ENCODE assay signal across 11 cellular contexts in the genomic region with DNA sequence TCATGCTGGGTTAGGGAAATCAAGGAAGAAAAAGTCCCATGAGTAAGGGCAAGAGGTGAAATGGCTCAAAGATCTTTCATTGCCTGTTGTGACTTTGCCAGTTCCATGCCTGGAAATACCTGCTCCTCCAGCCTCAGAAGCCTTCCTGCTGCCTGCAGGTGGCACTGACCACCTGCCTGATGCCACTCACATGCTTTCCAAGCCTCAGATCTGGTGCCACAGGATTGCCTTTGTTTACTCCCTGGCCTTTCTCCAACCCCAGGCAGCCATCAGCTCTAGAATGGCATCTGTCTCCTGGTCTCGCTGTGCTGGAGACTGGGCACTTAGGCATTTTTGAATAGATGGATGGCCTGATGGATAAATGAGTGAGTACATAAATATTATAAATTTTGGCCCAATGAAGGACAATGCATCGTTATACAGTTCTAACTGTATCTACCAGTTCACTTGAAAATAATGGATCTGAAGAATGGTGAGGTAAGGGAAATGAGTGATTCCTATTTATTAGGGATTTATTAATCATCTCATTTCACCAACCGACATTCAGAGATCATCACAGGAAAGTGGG.
DNase-seq lines count a peak whose midpoint lies in the region; TF ChIP-seq lines count a peak whose summit lies in the region.
"Had no signal": no experiment of that assay in that cellular context is flagged by ENCODE, and none has a peak within 500 bp of the region (broad histone marks: within the 10 kb centered on the region; RNA-seq: fewer than 3 reads in every experiment).

No MANE protein-coding gene starts in this region.

- H3K36me3 ChIP-seq in endodermal cell (ENCODE audit: control insufficient read depth, insufficient read depth, low read length) (no peaks in the 10 kb centered on the region), prostate gland (no peaks in the 10 kb centered on the region)
- H3K36me3 ChIP-seq: SJCRH30 had no signal

- CTCF ChIA-PET in activated CD4-positive, alpha-beta memory T cell treated with anti-CD3 and anti-CD28 coated beads, Interleukin-2, amount 10 ng/mL, durations not matched to agents 7 days and 5 days (lab: Charles Lee): no interaction called here

- H3K27me3 Mint-ChIP-seq in endodermal cell (ENCODE audit: insufficient read depth): peaks cover 7% of the 10 kb centered on the region
- no peaks in the 10 kb centered on the region for H3K27me3 Mint-ChIP-seq in activated CD4-positive, alpha-beta memory T cell treated with anti-CD3 and anti-CD28 coated beads, Interleukin-2, amount 10 ng/mL, durations not matched to agents 7 days and 5 days
- no peaks in the 10 kb centered on the region for H3K27me3 Mint-ChIP-seq in activated naive CD8-positive, alpha-beta T cell treated with anti-CD3 and anti-CD28 coated beads for 36 hours

- TF ChIP-seq CTCF in GM12872 (IDR thresholded peaks at IDR 0.05; ENCODE audit: insufficient read depth, low read depth, low read length) (peak; percentile 43), endodermal cell (conservative IDR thresholded peaks at IDR 0.05) (peak; percentile 75), prostate gland (IDR thresholded peaks at IDR 0.05) (peak in 3 of 4 experiments; percentile 74 to 78 (median 76))

- H3K4me3 ChIP-seq in endodermal cell (ENCODE audit: low read length) (no peak overlapping the region), prostate gland (no peak overlapping the region)
- H3K4me3 ChIP-seq: SJCRH30 had no signal

- peak; percentile 87 for DNase-seq in NCI-H2171 treated with DMSO at 0.1 percent for 48 hours (lab: John Stamatoyannopoulos, UW)
- peak; percentile 63 for DNase-seq in endodermal cell
- peak; percentile 77 for DNase-seq in prostate gland (ENCODE audit: low spot score)
- no peak for DNase-seq in stimulated activated CD4-positive, alpha-beta T cell treated with anti-CD3 and anti-CD28 coated beads, Interleukin-15, amount 100 ng/mL, for 24 hours
- DNase-seq in stimulated activated CD4-positive, alpha-beta T cell treated with anti-CD3 and anti-CD28 coated beads, Interleukin-2, amount 100 ng/mL, for 24 hours: no peak
- no peak for DNase-seq in activated CD4-positive, alpha-beta memory T cell treated with anti-CD3 and anti-CD28 coated beads, Interleukin-2, amount 10 ng/mL, durations not matched to agents 7 days and 5 days
- no peak for DNase-seq in activated naive CD8-positive, alpha-beta T cell treated with anti-CD3 and anti-CD28 coated beads for 36 hours
- DNase-seq: immature natural killer cell; SJCRH30; stimulated activated naive B cell treated with anti-CD40 and anti-IgM and Interleukin-4, amounts not matched to agents 10 μg/mL and 1 μg/mL and 100 μg/mL, for 72 hours had no signal

- H3K9me3 Mint-ChIP-seq in endodermal cell: peaks cover 7% of the 10 kb centered on the region
- H3K9me3 Mint-ChIP-seq in activated CD4-positive, alpha-beta memory T cell treated with anti-CD3 and anti-CD28 coated beads, Interleukin-2, amount 10 ng/mL, durations not matched to agents 7 days and 5 days: peaks cover 14% of the 10 kb centered on the region
- peaks cover 1% of the 10 kb centered on the region for H3K9me3 Mint-ChIP-seq in activated naive CD8-positive, alpha-beta T cell treated with anti-CD3 and anti-CD28 coated beads for 36 hours

- no peaks in the 10 kb centered on the region for H3K4me1 Mint-ChIP-seq in endodermal cell
- H3K4me1 Mint-ChIP-seq in activated CD4-positive, alpha-beta memory T cell treated with anti-CD3 and anti-CD28 coated beads, Interleukin-2, amount 10 ng/mL, durations not matched to agents 7 days and 5 days: no peaks in the 10 kb centered on the region
- no peaks in the 10 kb centered on the region for H3K4me1 Mint-ChIP-seq in activated naive CD8-positive, alpha-beta T cell treated with anti-CD3 and anti-CD28 coated beads for 36 hours
- H3K4me1 Mint-ChIP-seq: immature natural killer cell; stimulated activated naive B cell treated with anti-CD40 and anti-IgM and Interleukin-4, amounts not matched to agents 10 μg/mL and 1 μg/mL and 100 μg/mL, for 72 hours had no signal

- TF ChIP-seq POLR2A in prostate gland (IDR thresholded peaks at IDR 0.05): no peak

- H3K27ac ChIP-seq in endodermal cell (ENCODE audit: low read depth, low read length) (no peak overlapping the region), prostate gland (no peak overlapping the region)
- H3K27ac ChIP-seq: SJCRH30 had no signal

- H3K27ac Mint-ChIP-seq in endodermal cell: no peak overlapping the region
- no peak overlapping the region for H3K27ac Mint-ChIP-seq in activated CD4-positive, alpha-beta memory T cell treated with anti-CD3 and anti-CD28 coated beads, Interleukin-2, amount 10 ng/mL, durations not matched to agents 7 days and 5 days
- H3K27ac Mint-ChIP-seq in activated naive CD8-positive, alpha-beta T cell treated with anti-CD3 and anti-CD28 coated beads for 36 hours: no peak overlapping the region
- H3K27ac Mint-ChIP-seq: immature natural killer cell; stimulated activated naive B cell treated with anti-CD40 and anti-IgM and Interleukin-4, amounts not matched to agents 10 μg/mL and 1 μg/mL and 100 μg/mL, for 72 hours had no signal

- intact Hi-C loops in prostate gland (cut with DNase I): no loop called here

- no peaks in the 10 kb centered on the region for H3K36me3 Mint-ChIP-seq in endodermal cell (ENCODE audit: low read depth)
- H3K36me3 Mint-ChIP-seq in activated CD4-positive, alpha-beta memory T cell treated with anti-CD3 and anti-CD28 coated beads, Interleukin-2, amount 10 ng/mL, durations not matched to agents 7 days and 5 days (ENCODE audit: low read depth): no peaks in the 10 kb centered on the region
- H3K36me3 Mint-ChIP-seq in activated naive CD8-positive, alpha-beta T cell treated with anti-CD3 and anti-CD28 coated beads for 36 hours: no peaks in the 10 kb centered on the region
- H3K36me3 Mint-ChIP-seq: stimulated activated naive B cell treated with anti-CD40 and anti-IgM and Interleukin-4, amounts not matched to agents 10 μg/mL and 1 μg/mL and 100 μg/mL, for 72 hours had no signal

- H3K27me3 ChIP-seq in endodermal cell (ENCODE audit: control insufficient read depth, insufficient read depth, low read length, poor library complexity, severe bottlenecking) (no peaks in the 10 kb centered on the region), prostate gland (replicated peaks; ENCODE audit: insufficient read depth) (no peaks in the 10 kb centered on the region)

- whole genome bisulfite sequencing in endodermal cell (ENCODE audit: insufficient coverage in 1 of 2, insufficient read length in 1 of 2), 2 experiments: 100% methylated on average over 3 of the region's 3 CpGs; no CpG with 5 or more reads in 1 of the 2 experiments
- 65% methylated on average over 3 of the region's 3 CpGs for WGBS in prostate gland

- H3K4me3 Mint-ChIP-seq in endodermal cell: no peak overlapping the region
- no peak overlapping the region for H3K4me3 Mint-ChIP-seq in activated CD4-positive, alpha-beta memory T cell treated with anti-CD3 and anti-CD28 coated beads, Interleukin-2, amount 10 ng/mL, durations not matched to agents 7 days and 5 days
- no peak overlapping the region for H3K4me3 Mint-ChIP-seq in activated naive CD8-positive, alpha-beta T cell treated with anti-CD3 and anti-CD28 coated beads for 36 hours
- H3K4me3 Mint-ChIP-seq: immature natural killer cell; stimulated activated naive B cell treated with anti-CD40 and anti-IgM and Interleukin-4, amounts not matched to agents 10 μg/mL and 1 μg/mL and 100 μg/mL, for 72 hours had no signal

- H3K9me3 ChIP-seq in endodermal cell (ENCODE audit: control insufficient read depth, low read length): peaks cover 6% of the 10 kb centered on the region
- no peaks in the 10 kb centered on the region for H3K9me3 ChIP-seq in prostate gland

- no peak overlapping the region for H3K9ac ChIP-seq in endodermal cell (ENCODE audit: extremely low read depth, low read length, poor library complexity, severe bottlenecking)

- POLR2A ChIA-PET in activated CD4-positive, alpha-beta memory T cell treated with anti-CD3 and anti-CD28 coated beads, Interleukin-2, amount 10 ng/mL, durations not matched to agents 7 days and 5 days (lab: Charles Lee): no interaction called here

- H3K4me1 ChIP-seq in endodermal cell (ENCODE audit: control insufficient read depth, insufficient read depth, low read length): no peaks in the 10 kb centered on the region
- no peaks in the 10 kb centered on the region for H3K4me1 ChIP-seq in prostate gland (replicated peaks)
- H3K4me1 ChIP-seq: SJCRH30 had no signal

Comparison
In these comparisons a context has a peak if more than half of its experiments do, and no peak if none do; other contexts are left out.
1. DNase-seq: peak in NCI-H2171 treated with DMSO at 0.1 percent for 48 hours (single experiment), endodermal cell (single experiment) and prostate gland (single experiment); none in stimulated activated CD4-positive, alpha-beta T cell treated with anti-CD3 and anti-CD28 coated beads, Interleukin-15, amount 100 ng/mL, for 24 hours (single experiment), stimulated activated CD4-positive, alpha-beta T cell treated with anti-CD3 and anti-CD28 coated beads, Interleukin-2, amount 100 ng/mL, for 24 hours (0 of 2), activated CD4-positive, alpha-beta memory T cell treated with anti-CD3 and anti-CD28 coated beads, Interleukin-2, amount 10 ng/mL, durations not matched to agents 7 days and 5 days (single experiment) and activated naive CD8-positive, alpha-beta T cell treated with anti-CD3 and anti-CD28 coated beads for 36 hours (single experiment).
2. Peak in every context shown above with its lines, with median percentiles within 50 percentile points of each other: CTCF ChIP-seq.